8 cellular contexts compared by ENCODE assay signal in genomic region chr12:27305673-27306504, GRCh38. TPM values are rescaled to one million over a fixed set of nuclear protein-coding genes. Genes with fewer than 3 reads are reported as not detected.
DNase-seq lines count a peak whose midpoint lies in the region; ATAC-seq, FAIRE-seq and TF ChIP-seq lines count a peak whose summit lies in the region.

No MANE protein-coding gene starts in this region.

- FAIRE-seq in GM18507 (lab: Jason Lieb, UNC) = peak; percentile 69

- no peak for DNase-seq in GM18507 (ENCODE audit: extremely low spot score, insufficient read length, low read depth)
- peak; percentile 89 for DNase-seq in NCI-H2171 treated with DMSO at 0.1 percent for 48 hours (lab: John Stamatoyannopoulos, UW)
- DNase-seq in ascending aorta (ENCODE audit: low spot score in 2 of 2) = no peak
- no peak for DNase-seq in left colon
- DNase-seq in stimulated activated naive CD4-positive, alpha-beta T cell treated with Interleukin-2 at 50 U/mL for 16 hours (lab: John Stamatoyannopoulos, UW) = no peak
- DNase-seq in stimulated activated CD4-positive, alpha-beta T cell treated with anti-CD3 and anti-CD28 coated beads, Interleukin-4, amount 100 ng/mL, for 24 hours = no peak

- H3K4me3 ChIP-seq in ascending aorta = no peak overlapping the region

- H3K36me3 ChIP-seq in ascending aorta = peaks cover 43 to 74% of the 10 kb centered on the region in 2 donors

- peak; percentile 41 to 53 (median 49) for TF ChIP-seq CTCF in ascending aorta (IDR thresholded peaks at IDR 0.05)

- intact Hi-C loops in ascending aorta (cut with DNase I) (loop anchor here (2.0 to 5.0 kb wide), 3 partner anchors 59 to 369 kb away; partner anchors contain the start of genes FGFR1OP2, INTS13 and TM7SF3), left colon (cut with DNase I, micrococcal nuclease) (loop anchor here in 1 of 2 donors (10.0 kb wide), 2 partner anchors 161 to 291 kb away; partner anchors contain the start of gene TM7SF3)

- no peaks in the 10 kb centered on the region for H3K9me3 ChIP-seq in ascending aorta

- peak overlapping the region; percentile 46 to 49 for H3K27ac ChIP-seq in ascending aorta

- H3K27me3 ChIP-seq in ascending aorta = no peaks in the 10 kb centered on the region

- ATAC-seq in left colon (peak; percentile 30), GM21526 (IDR thresholded peaks at IDR 0.05; ENCODE audit: low FRiP score, unreplicated experiment) (no peak), GM21381 (IDR thresholded peaks at IDR 0.05; ENCODE audit: unreplicated experiment) (no peak)

- peaks cover 3 to 14% of the 10 kb centered on the region in 2 donors for H3K4me1 ChIP-seq in ascending aorta

RNA-seq across cellular contexts. Expression of gene BMAL2, which starts 26.7 kb away (rescaled TPM):
- total RNA-seq in ascending aorta (5.6 TPM), left colon (1 to 10 TPM; 3.6 to 4.3 TPM)
